Comparison of ENCODE assay signal across 23 cellular contexts in the genomic region with DNA sequence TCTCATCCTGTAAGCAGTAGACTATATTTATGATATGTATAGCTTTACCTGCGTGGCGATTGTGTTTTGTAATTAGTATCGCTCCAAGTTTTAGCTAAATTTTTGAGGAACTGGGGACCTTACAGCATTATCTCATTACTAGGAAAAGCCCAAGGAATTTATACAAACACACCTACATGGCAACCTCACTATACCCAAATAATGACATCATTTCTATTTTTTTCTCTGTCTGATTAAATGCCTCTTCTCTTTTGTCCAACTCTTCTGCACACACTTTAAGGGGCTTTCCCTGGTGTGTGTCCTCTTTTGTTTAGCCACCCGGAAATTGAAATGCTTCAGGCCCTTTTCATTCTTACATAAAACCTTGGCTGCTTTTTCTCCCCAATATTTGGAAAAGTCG.
"Had no signal": no experiment of that assay in that cellular context is flagged by ENCODE, and none has a peak within 500 bp of the region (broad histone marks: within the 10 kb centered on the region; RNA-seq: fewer than 3 reads in every experiment).

No MANE protein-coding gene starts in this region.

- DNase-seq: hypothalamus; immature natural killer cell; kidney; left ventricle myocardium inferior; midbrain; mucosa of descending colon; naive thymus-derived CD4-positive, alpha-beta T cell; ovary; sigmoid colon; small intestine; spleen; stimulated activated CD4-positive, alpha-beta T cell treated with anti-CD3 and anti-CD28 coated beads, Interleukin-4, amount 100 ng/mL, for 24 hours; stimulated activated naive CD4-positive, alpha-beta T cell; tibial artery; trophoblast cell; uterus had no signal

- H3K27ac ChIP-seq: left ventricle myocardium inferior, ovary, right atrium auricular region, sigmoid colon, spleen, suprapubic skin, thoracic aorta, tibial artery, uterus had no signal

- FAIRE-seq: islet of Langerhans, kidney, small intestine had no signal

- H3K4me3 ChIP-seq: left ventricle myocardium inferior, lung, mucosa of descending colon, ovary, right atrium auricular region, sigmoid colon, spleen, suprapubic skin, thoracic aorta, tibial artery, uterus had no signal

- H3K36me3 ChIP-seq: left ventricle myocardium inferior, ovary, right atrium auricular region, sigmoid colon, spleen, suprapubic skin, thoracic aorta, tibial artery, uterus had no signal

- H3K4me1 ChIP-seq: left ventricle myocardium inferior, right atrium auricular region, sigmoid colon, spleen, suprapubic skin, tibial artery, uterus had no signal

- ATAC-seq: mucosa of descending colon; naive thymus-derived CD4-positive, alpha-beta T cell; natural killer cell treated with Interleukin-12 subunit alpha and Interleukin-12 subunit beta and Interleukin-15 and Interleukin-18, amount 100 ng/mL, for 72 hours; stimulated activated effector memory CD8-positive, alpha-beta T cell treated with anti-CD3 and anti-CD28 coated beads, Interleukin-12 subunit alpha, Interleukin-12 subunit beta, amount 100 ng/mL, for 72 hours had no signal

- H3K9me3 ChIP-seq: mucosa of descending colon, ovary, right atrium auricular region, sigmoid colon, suprapubic skin, thoracic aorta, uterus had no signal

- H3K27me3 ChIP-seq: ovary, right atrium auricular region, sigmoid colon, uterus had no signal
